11 cellular contexts compared by ENCODE assay signal in genomic region chr1:115478933-115479551, GRCh38.
DNase-seq lines count a peak whose midpoint lies in the region; ATAC-seq, FAIRE-seq and TF ChIP-seq lines count a peak whose summit lies in the region.
"Had no signal": no experiment of that assay in that cellular context is flagged by ENCODE, and none has a peak within 500 bp of the region (broad histone marks: within the 10 kb centered on the region; RNA-seq: fewer than 3 reads in every experiment).

No MANE protein-coding gene starts in this region.

- FAIRE-seq in kidney (lab: Jason Lieb, UNC), result no peak

- H3K36me3 ChIP-seq in RWPE2 (ENCODE audit: low read depth) (no peaks in the 10 kb centered on the region), kidney (ENCODE audit: control insufficient read depth in 1 of 2, insufficient read depth in 2 of 2, low read length in 2 of 2) (no peaks in the 10 kb centered on the region), uterus (no peaks in the 10 kb centered on the region)
- H3K36me3 ChIP-seq: MG63 had no signal

- no peaks in the 10 kb centered on the region for H3K4me1 ChIP-seq in RWPE2 (ENCODE audit: insufficient read depth, poor library complexity, severe bottlenecking)
- H3K4me1 ChIP-seq in kidney (ENCODE audit: control insufficient read depth in 1 of 2, insufficient read depth in 1 of 2, low read depth in 1 of 2, low read length in 2 of 2), result no peaks in the 10 kb centered on the region
- H3K4me1 ChIP-seq in uterus, result no peaks in the 10 kb centered on the region

- no peak overlapping the region for H3K4me3 ChIP-seq in RWPE2 (ENCODE audit: severe bottlenecking)
- peak overlapping the region in 1 of 2 donors; percentile 25 for H3K4me3 ChIP-seq in kidney (ENCODE audit: low read length in 2 of 2)
- no peak overlapping the region for H3K4me3 ChIP-seq in uterus
- H3K4me3 ChIP-seq: MG63 had no signal

- ATAC-seq in RWPE2 (ENCODE audit: low read depth), result peak; percentile 47; the same call in 2 of the 3 replicates

- TF ChIP-seq CTCF in RWPE2 (IDR thresholded peaks at IDR 0.05; ENCODE audit: poor library complexity, severe bottlenecking) (no peak), kidney (IDR thresholded peaks at IDR 0.05; ENCODE audit: borderline replicate concordance, extremely low read depth, insufficient read depth) (no peak), uterus (IDR thresholded peaks at IDR 0.05) (no peak)

- H3K27ac ChIP-seq in RWPE2 (ENCODE audit: poor library complexity, severe bottlenecking) (no peak overlapping the region), kidney (ENCODE audit: low read depth in 2 of 2, low read length in 2 of 2) (no peak overlapping the region), uterus (no peak overlapping the region)

- H3K9me3 ChIP-seq in RWPE2 (ENCODE audit: severe bottlenecking), result no peaks in the 10 kb centered on the region
- H3K9me3 ChIP-seq in kidney (ENCODE audit: control insufficient read depth in 1 of 2, low read length in 2 of 2), result no peaks in the 10 kb centered on the region
- H3K9me3 ChIP-seq in uterus, result no peaks in the 10 kb centered on the region
- H3K9me3 ChIP-seq: MG63 had no signal

- DNase-seq in COR-L47 (lab: John Stamatoyannopoulos, UW), result peak; percentile 85
- peak; percentile 52 for DNase-seq in NCI-H1105 (lab: John Stamatoyannopoulos, UW)
- DNase-seq in RWPE2 (ENCODE audit: low spot score), result no peak
- DNase-seq in kidney, result peak; percentile 79
- no peak for DNase-seq in H4 (ENCODE audit: low spot score)
- DNase-seq in NCI-H1436 treated with DMSO at 0.1 percent for 48 hours (lab: John Stamatoyannopoulos, UW), result no peak
- DNase-seq in uterus, result no peak
- DNase-seq in AG20443 (ENCODE audit: low spot score), result no peak
- DNase-seq: activated naive CD4-positive, alpha-beta T cell treated with Interleukin-2 at 50 U/mL for 16 hours; MG63; stimulated activated CD8-positive, alpha-beta memory T cell treated with anti-CD3 and anti-CD28 coated beads, Interleukin-4, amount 100 ng/mL, for 48 hours had no signal

- intact Hi-C loops in kidney (cut with DNase I), result no loop called here
- intact Hi-C loops in uterus (cut with DNase I; ENCODE audit: low total_unique reads), result no loop called here

- no peak for TF ChIP-seq POLR2A in uterus (IDR thresholded peaks at IDR 0.05)

- H3K27me3 ChIP-seq in RWPE2 (ENCODE audit: insufficient read depth, poor library complexity, severe bottlenecking), result no peaks in the 10 kb centered on the region
- H3K27me3 ChIP-seq in uterus, result no peaks in the 10 kb centered on the region
- H3K27me3 ChIP-seq: MG63 had no signal

- H3K9ac ChIP-seq in kidney (ENCODE audit: low read length in 2 of 2), result no peak overlapping the region

Comparison
In these comparisons a context has a peak if more than half of its experiments do, and no peak if none do; other contexts are left out.
1. DNase-seq: peak in COR-L47 (single experiment), NCI-H1105 (single experiment) and kidney (single experiment); none in RWPE2 (single experiment), H4 (single experiment), NCI-H1436 treated with DMSO at 0.1 percent for 48 hours (single experiment), uterus (0 of 2) and AG20443 (single experiment).